ENCODE assay signal across 10 cellular contexts in the genomic region with DNA sequence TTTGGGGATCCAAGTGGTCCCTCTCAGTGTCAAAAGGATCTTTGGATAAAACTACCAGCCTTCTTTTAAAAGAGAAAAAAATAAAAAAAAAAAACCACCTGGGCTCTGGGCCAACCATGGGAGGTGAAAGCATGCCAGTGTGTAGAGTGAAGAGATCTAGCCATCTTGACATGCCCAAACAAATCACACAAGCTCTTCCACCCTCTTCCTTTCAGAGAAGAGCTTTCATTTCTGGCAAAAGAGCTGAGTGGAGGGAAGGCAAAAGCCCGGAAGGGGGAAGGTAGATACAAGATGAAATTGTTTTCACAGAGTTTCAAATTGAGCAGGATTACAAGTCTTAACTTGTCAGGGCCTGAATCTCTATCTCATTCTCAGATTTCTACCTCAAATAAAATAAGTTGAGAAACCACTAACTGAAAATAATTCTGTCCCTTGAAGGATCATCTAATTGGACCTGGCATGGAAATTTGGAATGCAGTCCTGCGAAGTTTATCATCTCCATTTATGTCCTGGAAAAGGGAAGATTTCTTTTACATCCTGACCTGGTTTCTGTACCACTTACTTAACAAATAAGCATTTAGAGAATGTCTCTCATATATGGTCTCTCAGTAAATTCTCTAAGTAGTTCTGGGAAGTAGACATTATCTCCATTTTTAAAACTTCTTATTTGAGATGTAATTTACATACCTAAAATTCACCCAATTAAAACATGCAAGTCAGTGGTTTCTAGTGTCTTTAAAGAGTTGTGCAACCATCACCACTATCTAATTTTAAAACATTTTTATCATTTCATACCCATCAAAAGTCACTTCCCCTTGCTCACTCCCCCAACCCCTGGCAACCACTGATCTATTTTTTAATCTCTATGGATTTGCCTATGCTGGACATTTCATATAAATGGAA.
DNase-seq lines count a peak whose midpoint lies in the region; ATAC-seq and TF ChIP-seq lines count a peak whose summit lies in the region.
"Had no signal": no experiment of that assay in that cellular context is flagged by ENCODE, and none has a peak within 500 bp of the region (broad histone marks: within the 10 kb centered on the region; RNA-seq: fewer than 3 reads in every experiment).

No MANE protein-coding gene starts in this region.

- peak overlapping the region in 6 of 11 experiments; percentile 12 to 41 (median 25); a peak in 8 of 22 replicates for H3K27ac ChIP-seq in BLaER1 treated with 17β-estradiol and CSF1 and Interleukin-3, amounts not matched to agents 10 nM and 100 nM
- H3K27ac ChIP-seq in left lung = no peak overlapping the region
- H3K27ac ChIP-seq in SJCRH30 = no peak overlapping the region
- no peak overlapping the region for H3K27ac ChIP-seq in coronary artery
- H3K27ac ChIP-seq: left ventricle myocardium inferior had no signal

- no peaks in the 10 kb centered on the region for H4K20me1 ChIP-seq in BLaER1 treated with 17β-estradiol and CSF1 and Interleukin-3, amounts not matched to agents 10 nM and 100 nM

- H3K4me2 ChIP-seq in BLaER1 treated with 17β-estradiol and CSF1 and Interleukin-3, amounts not matched to agents 10 nM and 100 nM = peak overlapping the region in 6 of 11 experiments; percentile 25 to 53 (median 42); a peak in 10 of 22 replicates

- intact Hi-C loops in left lung (cut with DNase I) = no loop called here

- no peak overlapping the region for H3K4me3 ChIP-seq in BLaER1 treated with 17β-estradiol and CSF1 and Interleukin-3, amounts not matched to agents 10 nM and 100 nM
- H3K4me3 ChIP-seq in left lung (no peak overlapping the region), SJCRH30 (no peak overlapping the region), coronary artery (no peak overlapping the region)
- H3K4me3 ChIP-seq: left ventricle myocardium inferior had no signal

- no peak overlapping the region for H3K9ac ChIP-seq in BLaER1 treated with 17β-estradiol and CSF1 and Interleukin-3, amounts not matched to agents 10 nM and 100 nM

- DNase-seq in M059J (ENCODE audit: low read depth) = peak; percentile 32
- DNase-seq in amniotic epithelial cell (ENCODE audit: low read depth) = peak; percentile 64
- no peak for DNase-seq in left lung
- no peak for DNase-seq in SJCRH30
- no peak for DNase-seq in coronary artery (ENCODE audit: low spot score)
- no peak for DNase-seq in mesenteric fat pad (ENCODE audit: low spot score)
- DNase-seq: effector CD8-positive, alpha-beta T cell; left ventricle myocardium inferior had no signal

- H3K27me3 ChIP-seq in BLaER1 treated with 17β-estradiol and CSF1 and Interleukin-3, amounts not matched to agents 10 nM and 100 nM = no peaks in the 10 kb centered on the region
- no peaks in the 10 kb centered on the region for H3K27me3 ChIP-seq in left lung
- H3K27me3 ChIP-seq in SJCRH30 = no peaks in the 10 kb centered on the region

- ATAC-seq in left lung (peak; percentile 71), GM19328 (IDR thresholded peaks at IDR 0.05; ENCODE audit: unreplicated experiment) (no peak)

- no peak for TF ChIP-seq CTCF in left lung (IDR thresholded peaks at IDR 0.05)
- no peak for TF ChIP-seq CTCF in coronary artery (IDR thresholded peaks at IDR 0.05)

- peaks cover 0 to 10% (median 0%) of the 10 kb centered on the region in 11 experiments; a peak in 5 of 22 replicates for H3K9me3 ChIP-seq in BLaER1 treated with 17β-estradiol and CSF1 and Interleukin-3, amounts not matched to agents 10 nM and 100 nM (replicated peaks in 1 of 11)
- H3K9me3 ChIP-seq in left lung (no peaks in the 10 kb centered on the region), SJCRH30 (replicated peaks) (no peaks in the 10 kb centered on the region)
- H3K9me3 ChIP-seq: left ventricle myocardium inferior had no signal

- H3K4me1 ChIP-seq in BLaER1 treated with 17β-estradiol and CSF1 and Interleukin-3, amounts not matched to agents 10 nM and 100 nM = peaks cover 0 to 53% (median 18%) of the 10 kb centered on the region in 10 experiments; a peak in 14 of 20 replicates
- H3K4me1 ChIP-seq in left lung (no peaks in the 10 kb centered on the region), SJCRH30 (no peaks in the 10 kb centered on the region)
- H3K4me1 ChIP-seq: left ventricle myocardium inferior had no signal

- peaks cover 5 to 24% (median 19%) of the 10 kb centered on the region in 11 experiments; a peak in 17 of 22 replicates for H3K36me3 ChIP-seq in BLaER1 treated with 17β-estradiol and CSF1 and Interleukin-3, amounts not matched to agents 10 nM and 100 nM
- H3K36me3 ChIP-seq in left lung (peaks cover 0 to 16% of the 10 kb centered on the region in 2 donors), SJCRH30 (no peaks in the 10 kb centered on the region)

Comparison
In these comparisons a context has a peak if more than half of its experiments do, and no peak if none do; other contexts are left out.
1. H3K27ac ChIP-seq: peak in BLaER1 treated with 17β-estradiol and CSF1 and Interleukin-3, amounts not matched to agents 10 nM and 100 nM (6 of 11); none in left lung (0 of 2), SJCRH30 (single experiment) and coronary artery (0 of 2).
2. DNase-seq: peak in M059J (single experiment) and amniotic epithelial cell (single experiment); none in left lung (0 of 2), SJCRH30 (0 of 2), coronary artery (single experiment) and mesenteric fat pad (single experiment).